ENCODE assay signal across 9 cellular contexts in the genomic region with DNA sequence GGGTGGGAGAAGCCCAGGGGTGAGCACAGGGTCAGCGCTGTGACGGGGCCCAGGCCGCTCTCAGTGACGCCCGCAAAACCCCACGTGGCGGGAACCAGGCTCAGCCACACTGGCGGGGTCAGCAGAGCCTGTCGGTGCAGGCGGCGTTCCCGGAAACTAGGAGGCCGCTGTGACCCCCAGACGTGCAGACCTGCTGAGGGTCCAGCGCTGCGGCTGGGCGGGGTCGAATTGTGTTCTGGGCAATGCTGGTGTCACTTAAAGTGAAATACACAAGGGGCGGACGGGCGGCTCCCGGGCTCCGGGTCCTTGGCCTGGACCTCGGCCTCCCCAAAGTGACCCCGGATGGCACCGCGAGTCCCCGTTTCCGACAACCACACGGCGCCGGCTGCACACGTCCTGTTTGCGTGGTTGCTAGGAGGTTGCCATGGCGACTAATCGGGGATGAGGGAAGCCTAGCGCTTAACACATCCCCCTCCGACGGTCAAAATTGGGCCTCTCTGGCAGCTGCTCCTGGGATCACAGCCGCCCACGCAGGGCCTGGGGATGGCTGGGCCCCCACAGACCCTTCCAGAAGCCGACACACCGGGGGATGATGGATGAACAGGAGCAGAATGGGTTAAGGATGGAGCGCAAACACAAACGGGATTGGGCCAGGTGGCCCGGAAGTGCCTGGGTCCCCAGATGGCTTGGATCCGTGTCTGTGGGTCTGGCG.
DNase-seq lines count a peak whose midpoint lies in the region; ATAC-seq, FAIRE-seq and TF ChIP-seq lines count a peak whose summit lies in the region.
"Had no signal": no experiment of that assay in that cellular context is flagged by ENCODE, and none has a peak within 500 bp of the region (broad histone marks: within the 10 kb centered on the region; RNA-seq: fewer than 3 reads in every experiment).

No MANE protein-coding gene starts in this region.

- WGBS in K562 (ENCODE audit: insufficient coverage, low coverage, missing lambda C conversion rate): 5% methylated on average over 8 of the region's 48 CpGs

- no peaks in the 10 kb centered on the region; the same call in 1 of the 2 replicates for H4K20me1 ChIP-seq in K562 (replicated peaks; ENCODE audit: control insufficient read depth, insufficient read depth, low read length)

- H3K9ac ChIP-seq in K562 (ENCODE audit: insufficient read depth in 1 of 2, low read depth in 2 of 2, low read length in 2 of 2): peak overlapping the region in 1 of 2 experiments; percentile 64; a peak in 2 of 4 replicates

- CTCF ChIA-PET in WTC11 (lab: Charles Lee): interaction anchor here (1.0 kb wide), 1 partner anchor 11 kb away, joined by 3 read pairs; no protein-coding TSS in a partner anchor
- CTCF ChIA-PET in K562 (lab: Yijun Ruan, JAX; ENCODE audit: low intra/inter-chr PET ratio): no interaction called here

- BruUV-seq in K562 (replicated peaks; lab: Mats Ljungman, UMichigan): no TSS peak

- no peak overlapping the region for H3K4me3 ChIP-seq in K562
- H3K4me3 ChIP-seq: SJSA1 had no signal

- DNase-seq in NCI-H526 (lab: John Stamatoyannopoulos, UW) (peak; percentile 14 to 53), NCI-H526 treated with DMSO at 0.1 percent for 48 hours (lab: John Stamatoyannopoulos, UW) (no peak), WTC11 (ENCODE audit: low spot score) (peak; percentile 84), K562 (ENCODE audit: extremely low read depth in 1 of 4, low spot score in 3 of 4) (peak; percentile 29 to 51 (median 37)), left lobe of liver (ENCODE audit: low spot score) (peak; percentile 63), cortex of kidney (lab: John Stamatoyannopoulos, UW) (no peak), globus pallidus (ENCODE audit: low spot score) (no peak)
- DNase-seq in stimulated activated CD8-positive, alpha-beta memory T cell treated with anti-CD3 and anti-CD28 coated beads, Interleukin-12 subunit alpha, Interleukin-12 subunit beta, amount 100 ng/mL, for 4 hours (ENCODE audit: low read depth): peak; percentile 65

- H3K9me3 Mint-ChIP-seq in WTC11: 0 out of 2 replicates have a peak, but pooled peaks cover 1% of the 10 kb centered on the region

- H2AFZ ChIP-seq in K562 (ENCODE audit: low read depth, low read length): no peak overlapping the region

- TF ChIP-seq CTCF in WTC11 (IDR thresholded peaks at IDR 0.05): no peak
- no peak for TF ChIP-seq CTCF in K562 (IDR thresholded peaks at IDR 0.05 in 2 of 3, conservative IDR thresholded peaks at IDR 0.05 in 1 of 3; ENCODE audit: insufficient read depth in 2 of 3, low read depth in 1 of 3, low read length in 3 of 3)

- H3K27ac ChIP-seq in K562 (ENCODE audit: extremely low read depth, low read depth, low read length): no peak overlapping the region
- H3K27ac ChIP-seq: SJSA1 had no signal

- no peak for TF ChIP-seq POLR2A in K562 (conservative IDR thresholded peaks at IDR 0.05)

- intact Hi-C loops in K562 (cut with micrococcal nuclease): loop anchor here (10.0 kb wide), 3 partner anchors 535 to 735 kb away; no protein-coding TSS in a partner anchor

- H3K79me2 ChIP-seq in K562 (ENCODE audit: control insufficient read depth, insufficient read depth, low read length): no peaks in the 10 kb centered on the region

- H3K9me1 ChIP-seq in K562 (ENCODE audit: control insufficient read depth, insufficient read depth, low read length): no peaks in the 10 kb centered on the region

- 0 out of 2 replicates have a peak, but pooled peaks cover 3% of the 10 kb centered on the region for H3K9me3 ChIP-seq in K562 (replicated peaks; ENCODE audit: control insufficient read depth, insufficient read depth, low read depth, low read length)
- H3K9me3 ChIP-seq: SJSA1 had no signal

- POLR2A ChIA-PET in WTC11 (lab: Charles Lee) (no interaction called here), K562 (lab: Yijun Ruan, JAX) (no interaction called here)

- H3K27ac Mint-ChIP-seq in WTC11: no peak overlapping the region

- ATAC-seq in WTC11 (peak; percentile 68), K562 (peak; percentile 69), left lobe of liver (peak; percentile 63)

- TF ChIP-seq RAD21 in K562 (CRISPR knock-in tag; conservative IDR thresholded peaks at IDR 0.05 in 1 of 2, IDR thresholded peaks at IDR 0.05 in 1 of 2): no peak

- H3K4me1 ChIP-seq in K562 (replicated peaks in 1 of 2; ENCODE audit: control insufficient read depth in 2 of 2, insufficient read depth in 2 of 2, low read length in 2 of 2): peaks cover 0 to 23% of the 10 kb centered on the region in 2 experiments; a peak in 2 of 5 replicates
- H3K4me1 ChIP-seq: SJSA1 had no signal

- in situ Hi-C loops in K562 (cut with MboI): loop anchor here (10.0 kb wide), 3 partner anchors 545 to 1225 kb away; no protein-coding TSS in a partner anchor

- peaks cover 35% of the 10 kb centered on the region for H3K27me3 Mint-ChIP-seq in WTC11 (ENCODE audit: low read depth)

- FAIRE-seq in K562 (lab: Jason Lieb, UNC): peak; percentile 26

- peaks cover 0 to 9% of the 10 kb centered on the region in 2 experiments; a peak in 2 of 5 replicates for H3K27me3 ChIP-seq in K562 (ENCODE audit: control insufficient read depth in 2 of 2, insufficient read depth in 2 of 2, low read length in 2 of 2)
- H3K27me3 ChIP-seq: SJSA1 had no signal

- TF ChIP-seq EP300 in K562 (IDR thresholded peaks at IDR 0.05; ENCODE audit: low read length): no peak

- H3K4me3 Mint-ChIP-seq in WTC11: no peak overlapping the region

- no peaks in the 10 kb centered on the region for H3K36me3 ChIP-seq in K562 (ENCODE audit: control insufficient read depth, insufficient read depth, low read length)
- H3K36me3 ChIP-seq: SJSA1 had no signal

- no peaks in the 10 kb centered on the region for H3K36me3 Mint-ChIP-seq in WTC11

- H3K4me1 Mint-ChIP-seq in WTC11: peaks cover 2% of the 10 kb centered on the region; the same call in 1 of the 2 replicates

- no peak overlapping the region for H3K4me2 ChIP-seq in K562 (ENCODE audit: insufficient read depth, low read length)

TF ChIP-seq in WTC11, 78 proteins besides CTCF, POLR2A, EP300 and RAD21 (continues in another document):
- TF ChIP-seq OVOL2 (CRISPR knock-in tag; IDR thresholded peaks at IDR 0.05; ENCODE audit: borderline replicate concordance): no peak
- TF ChIP-seq, protein P1, sequence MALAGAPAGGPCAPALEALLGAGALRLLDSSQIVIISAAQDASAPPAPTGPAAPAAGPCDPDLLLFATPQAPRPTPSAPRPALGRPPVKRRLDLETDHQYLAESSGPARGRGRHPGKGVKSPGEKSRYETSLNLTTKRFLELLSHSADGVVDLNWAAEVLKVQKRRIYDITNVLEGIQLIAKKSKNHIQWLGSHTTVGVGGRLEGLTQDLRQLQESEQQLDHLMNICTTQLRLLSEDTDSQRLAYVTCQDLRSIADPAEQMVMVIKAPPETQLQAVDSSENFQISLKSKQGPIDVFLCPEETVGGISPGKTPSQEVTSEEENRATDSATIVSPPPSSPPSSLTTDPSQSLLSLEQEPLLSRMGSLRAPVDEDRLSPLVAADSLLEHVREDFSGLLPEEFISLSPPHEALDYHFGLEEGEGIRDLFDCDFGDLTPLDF (CRISPR knock-in tag; IDR thresholded peaks at IDR 0.05): no peak

TF ChIP-seq in K562, 482 proteins besides CTCF, POLR2A, EP300 and RAD21 (continues in another document):
- TF ChIP-seq ZNF3 (CRISPR knock-in tag; IDR thresholded peaks at IDR 0.05) (no peak), NCOA6 (IDR thresholded peaks at IDR 0.05) (peak; percentile 46; the same call in 1 of the 2 replicates), PHTF2 (CRISPR knock-in tag; IDR thresholded peaks at IDR 0.05) (no peak), ZNF780A (CRISPR knock-in tag; IDR thresholded peaks at IDR 0.05) (no peak), RFX1 (IDR thresholded peaks at IDR 0.05) (peak; percentile 93), FOSL1 (tag; conservative IDR thresholded peaks at IDR 0.05) (no peak), ELF1 (tag; IDR thresholded peaks at IDR 0.05) (no peak), HIVEP1 (CRISPR knock-in tag; IDR thresholded peaks at IDR 0.05) (no peak), MXI1 (IDR thresholded peaks at IDR 0.05; ENCODE audit: low read depth, low read length) (peak; percentile 79; the same call in 1 of the 2 replicates), SAFB (IDR thresholded peaks at IDR 0.05; ENCODE audit: borderline replicate concordance, low read depth, low read length) (0 out of 2 replicates have a peak, but pooled peaks have one; percentile 6), PML (IDR thresholded peaks at IDR 0.05; ENCODE audit: low read length) (no peak), KDM1A (IDR thresholded peaks at IDR 0.05) (peak; percentile 44 to 60; a peak in 1 of 4 replicates), PTBP1 (IDR thresholded peaks at IDR 0.05; ENCODE audit: low read depth, low read length) (no peak), COPS2 (conservative IDR thresholded peaks at IDR 0.05) (no peak), BMI1 (IDR thresholded peaks at IDR 0.05; ENCODE audit: low read length) (0 out of 2 replicates have a peak, but pooled peaks have one; percentile 48), USF1 (CRISPR knock-in tag; IDR thresholded peaks at IDR 0.05) (0 out of 2 replicates have a peak, but pooled peaks have one; percentile 32), RCOR1 (IDR thresholded peaks at IDR 0.05; ENCODE audit: borderline replicate concordance in 1 of 2, low read depth in 2 of 2, low read length in 2 of 2) (0 out of 4 replicates have a peak, but pooled peaks of 1 of the 2 experiments have one; percentile 27)
- TF ChIP-seq, protein P2, sequence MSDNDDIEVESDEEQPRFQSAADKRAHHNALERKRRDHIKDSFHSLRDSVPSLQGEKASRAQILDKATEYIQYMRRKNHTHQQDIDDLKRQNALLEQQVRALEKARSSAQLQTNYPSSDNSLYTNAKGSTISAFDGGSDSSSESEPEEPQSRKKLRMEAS (CRISPR knock-in tag; IDR thresholded peaks at IDR 0.05): peak; percentile 51; the same call in 1 of the 2 replicates
- TF ChIP-seq, protein P3, sequence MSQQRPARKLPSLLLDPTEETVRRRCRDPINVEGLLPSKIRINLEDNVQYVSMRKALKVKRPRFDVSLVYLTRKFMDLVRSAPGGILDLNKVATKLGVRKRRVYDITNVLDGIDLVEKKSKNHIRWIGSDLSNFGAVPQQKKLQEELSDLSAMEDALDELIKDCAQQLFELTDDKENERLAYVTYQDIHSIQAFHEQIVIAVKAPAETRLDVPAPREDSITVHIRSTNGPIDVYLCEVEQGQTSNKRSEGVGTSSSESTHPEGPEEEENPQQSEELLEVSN (IDR thresholded peaks at IDR 0.05; ENCODE audit: borderline replicate concordance in 1 of 2, extremely low read depth in 1 of 2, insufficient read depth in 1 of 2, insufficient read length in 1 of 2, low read depth in 1 of 2, low read length in 1 of 2, poor library complexity in 1 of 2, severe bottlenecking in 1 of 2): peak in 1 of 2 experiments; percentile 68

Comparison
In these comparisons a context has a peak if more than half of its experiments do, and no peak if none do; other contexts are left out.
1. DNase-seq: peak in NCI-H526 (2 of 2), WTC11 (single experiment), K562 (4 of 4), left lobe of liver (single experiment) and stimulated activated CD8-positive, alpha-beta memory T cell treated with anti-CD3 and anti-CD28 coated beads, Interleukin-12 subunit alpha, Interleukin-12 subunit beta, amount 100 ng/mL, for 4 hours (single experiment); none in NCI-H526 treated with DMSO at 0.1 percent for 48 hours (single experiment), cortex of kidney (single experiment) and globus pallidus (single experiment).
2. Peak in every context shown above with its lines, with median percentiles within 50 percentile points of each other: ATAC-seq.